Comparison of ENCODE assay signal across 8 cellular contexts in the genomic region with DNA sequence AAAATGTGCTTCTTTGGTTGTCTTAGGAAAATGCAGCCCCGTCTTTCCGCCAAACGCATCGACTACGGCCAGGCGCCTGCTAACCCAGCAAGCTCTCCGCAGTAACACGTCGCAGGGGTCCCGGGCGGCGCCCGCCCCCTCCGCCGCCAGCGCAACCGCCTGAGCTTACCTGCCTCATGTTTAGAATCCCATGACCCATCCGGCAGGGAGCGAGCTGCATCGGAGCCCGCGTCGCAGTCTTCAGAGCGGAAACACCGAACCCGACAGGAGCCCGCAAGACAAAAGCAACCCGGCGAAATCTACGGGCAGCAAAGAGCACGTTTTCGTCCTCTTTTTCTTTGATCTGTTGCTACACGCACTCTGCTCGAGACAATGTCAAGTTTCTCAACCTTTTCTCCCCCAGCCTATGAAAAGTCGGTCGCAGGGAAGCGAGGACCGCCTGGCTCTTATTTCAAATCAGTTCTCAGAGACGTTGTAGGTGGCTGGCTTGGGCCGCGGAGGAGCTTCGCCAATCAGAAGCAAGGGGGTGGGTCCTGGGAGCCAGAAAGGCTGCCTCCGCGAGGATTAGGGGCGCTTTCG. TPM values are rescaled to one million over a fixed set of nuclear protein-coding genes. Genes with fewer than 3 reads are reported as not detected.
A peak's percentile ranks its signal among the peaks of the same experiment; 100 is the strongest.
DNase-seq lines count a peak whose midpoint lies in the region; ATAC-seq and TF ChIP-seq lines count a peak whose summit lies in the region.

A gene with protein sequence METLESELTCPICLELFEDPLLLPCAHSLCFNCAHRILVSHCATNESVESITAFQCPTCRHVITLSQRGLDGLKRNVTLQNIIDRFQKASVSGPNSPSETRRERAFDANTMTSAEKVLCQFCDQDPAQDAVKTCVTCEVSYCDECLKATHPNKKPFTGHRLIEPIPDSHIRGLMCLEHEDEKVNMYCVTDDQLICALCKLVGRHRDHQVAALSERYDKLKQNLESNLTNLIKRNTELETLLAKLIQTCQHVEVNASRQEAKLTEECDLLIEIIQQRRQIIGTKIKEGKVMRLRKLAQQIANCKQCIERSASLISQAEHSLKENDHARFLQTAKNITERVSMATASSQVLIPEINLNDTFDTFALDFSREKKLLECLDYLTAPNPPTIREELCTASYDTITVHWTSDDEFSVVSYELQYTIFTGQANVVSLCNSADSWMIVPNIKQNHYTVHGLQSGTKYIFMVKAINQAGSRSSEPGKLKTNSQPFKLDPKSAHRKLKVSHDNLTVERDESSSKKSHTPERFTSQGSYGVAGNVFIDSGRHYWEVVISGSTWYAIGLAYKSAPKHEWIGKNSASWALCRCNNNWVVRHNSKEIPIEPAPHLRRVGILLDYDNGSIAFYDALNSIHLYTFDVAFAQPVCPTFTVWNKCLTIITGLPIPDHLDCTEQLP (minus strand): TSS at position 465 of the 579 bp plus-strand sequence. CDS start 53,038 bp downstream, outside the sequence.

- H3K4me2 ChIP-seq in neural progenitor cell: peak within 1 kb of the TSS; percentile 74

- H3F3A ChIP-seq in neural progenitor cell (ENCODE audit: low read depth): peaks cover 26% of the 10 kb centered on the region

- H3K27ac ChIP-seq in neural progenitor cell: peak within 1 kb of the TSS; percentile 42

- no peak for TF ChIP-seq CTCF in neural progenitor cell (IDR thresholded peaks at IDR 0.05)

- CTCF ChIA-PET in activated CD8-positive, alpha-beta memory T cell treated with anti-CD3 and anti-CD28 coated beads, Interleukin-2, amount 10 ng/mL, durations not matched to agents 7 days and 5 days (lab: Charles Lee): no interaction called here

- no peaks in the 10 kb centered on the region for H3K36me3 Mint-ChIP-seq in activated CD8-positive, alpha-beta memory T cell treated with anti-CD3 and anti-CD28 coated beads, Interleukin-2, amount 10 ng/mL, durations not matched to agents 7 days and 5 days
- H3K36me3 Mint-ChIP-seq in activated T-helper 2 cell treated with anti-CD3 and anti-CD28 coated beads, Interferon-gamma antibody, Interleukin-2, Interleukin-4, amounts not matched to agents 10 μg/mL and 5 μg/mL and 100 μg/mL, durations not matched to agents 14 hours and 24 hours and 36 hours (ENCODE audit: low read depth): no peaks in the 10 kb centered on the region
- H3K36me3 Mint-ChIP-seq in neural progenitor cell: peaks cover 4% of the 10 kb centered on the region

- H3K36me3 ChIP-seq in neural progenitor cell: no peaks in the 10 kb centered on the region

- H3K4me1 Mint-ChIP-seq in activated CD8-positive, alpha-beta memory T cell treated with anti-CD3 and anti-CD28 coated beads, Interleukin-2, amount 10 ng/mL, durations not matched to agents 7 days and 5 days: peaks cover 4% of the 10 kb centered on the region
- H3K4me1 Mint-ChIP-seq in activated T-helper 2 cell treated with anti-CD3 and anti-CD28 coated beads, Interferon-gamma antibody, Interleukin-2, Interleukin-4, amounts not matched to agents 10 μg/mL and 5 μg/mL and 100 μg/mL, durations not matched to agents 14 hours and 24 hours and 36 hours (ENCODE audit: low read depth): peaks cover 7% of the 10 kb centered on the region
- H3K4me1 Mint-ChIP-seq in neural progenitor cell: peaks cover 53% of the 10 kb centered on the region

- no peak within 1 kb of the TSS for H3K4me3 Mint-ChIP-seq in activated CD8-positive, alpha-beta memory T cell treated with anti-CD3 and anti-CD28 coated beads, Interleukin-2, amount 10 ng/mL, durations not matched to agents 7 days and 5 days
- H3K4me3 Mint-ChIP-seq in activated T-helper 2 cell treated with anti-CD3 and anti-CD28 coated beads, Interferon-gamma antibody, Interleukin-2, Interleukin-4, amounts not matched to agents 10 μg/mL and 5 μg/mL and 100 μg/mL, durations not matched to agents 14 hours and 24 hours and 36 hours (ENCODE audit: low read depth): peak within 1 kb of the TSS; percentile 38
- peak within 1 kb of the TSS; percentile 93 for H3K4me3 Mint-ChIP-seq in neural progenitor cell

- H3K9ac ChIP-seq in neural progenitor cell: no peak within 1 kb of the TSS

- H2AFZ ChIP-seq in neural progenitor cell (replicated peaks): no peak within 1 kb of the TSS

- H3K9me3 ChIP-seq in neural progenitor cell (ENCODE audit: low read depth): no peaks in the 10 kb centered on the region

- peak; percentile 42 for DNase-seq in activated CD8-positive, alpha-beta memory T cell treated with anti-CD3 and anti-CD28 coated beads, Interleukin-2, amount 50 U/mL, for 48 hours
- DNase-seq in activated CD8-positive, alpha-beta memory T cell treated with anti-CD3 and anti-CD28 coated beads, Interleukin-2, amount 10 ng/mL, durations not matched to agents 7 days and 5 days: no peak
- DNase-seq in NCI-H187 treated with DMSO at 0.1 percent for 48 hours (lab: John Stamatoyannopoulos, UW) (peak; percentile 12), glomerular endothelial cell (ENCODE audit: extremely low read depth, low read depth, low spot score) (no peak), neural progenitor cell (ENCODE audit: low spot score) (peak; percentile 89), SHP77 (lab: John Stamatoyannopoulos, UW) (no peak)
- DNase-seq in activated T-helper 2 cell treated with anti-CD3 and anti-CD28 coated beads, Interferon-gamma antibody, Interleukin-2, Interleukin-4, amounts not matched to agents 10 μg/mL and 5 μg/mL and 100 μg/mL, durations not matched to agents 14 hours and 24 hours and 36 hours (ENCODE audit: low spot score): no peak

- H3K4me3 ChIP-seq in neural progenitor cell: peak within 1 kb of the TSS; percentile 61

- intact Hi-C loops in activated T-helper 2 cell treated with anti-CD3 and anti-CD28 coated beads, Interferon-gamma antibody, Interleukin-2, Interleukin-4, amounts not matched to agents 10 μg/mL and 5 μg/mL and 100 μg/mL, durations not matched to agents 14 hours and 24 hours and 36 hours (cut with micrococcal nuclease): no loop called here

- H3K9me3 Mint-ChIP-seq in activated CD8-positive, alpha-beta memory T cell treated with anti-CD3 and anti-CD28 coated beads, Interleukin-2, amount 10 ng/mL, durations not matched to agents 7 days and 5 days (ENCODE audit: low read depth): no peaks in the 10 kb centered on the region
- H3K9me3 Mint-ChIP-seq in activated T-helper 2 cell treated with anti-CD3 and anti-CD28 coated beads, Interferon-gamma antibody, Interleukin-2, Interleukin-4, amounts not matched to agents 10 μg/mL and 5 μg/mL and 100 μg/mL, durations not matched to agents 14 hours and 24 hours and 36 hours: no peaks in the 10 kb centered on the region
- H3K9me3 Mint-ChIP-seq in neural progenitor cell: peaks cover 2% of the 10 kb centered on the region

- H3K27me3 Mint-ChIP-seq in activated CD8-positive, alpha-beta memory T cell treated with anti-CD3 and anti-CD28 coated beads, Interleukin-2, amount 10 ng/mL, durations not matched to agents 7 days and 5 days: peaks cover 53% of the 10 kb centered on the region
- H3K27me3 Mint-ChIP-seq in activated T-helper 2 cell treated with anti-CD3 and anti-CD28 coated beads, Interferon-gamma antibody, Interleukin-2, Interleukin-4, amounts not matched to agents 10 μg/mL and 5 μg/mL and 100 μg/mL, durations not matched to agents 14 hours and 24 hours and 36 hours (ENCODE audit: low read depth): peaks cover 35% of the 10 kb centered on the region
- peaks cover 2% of the 10 kb centered on the region for H3K27me3 Mint-ChIP-seq in neural progenitor cell (ENCODE audit: insufficient read depth, low read depth)

- H3K79me2 ChIP-seq in neural progenitor cell (ENCODE audit: low read depth): peaks cover 45% of the 10 kb centered on the region

- no peak within 1 kb of the TSS for H3K27ac Mint-ChIP-seq in activated CD8-positive, alpha-beta memory T cell treated with anti-CD3 and anti-CD28 coated beads, Interleukin-2, amount 10 ng/mL, durations not matched to agents 7 days and 5 days
- H3K27ac Mint-ChIP-seq in activated T-helper 2 cell treated with anti-CD3 and anti-CD28 coated beads, Interferon-gamma antibody, Interleukin-2, Interleukin-4, amounts not matched to agents 10 μg/mL and 5 μg/mL and 100 μg/mL, durations not matched to agents 14 hours and 24 hours and 36 hours: no peak within 1 kb of the TSS
- peak within 1 kb of the TSS; percentile 98 for H3K27ac Mint-ChIP-seq in neural progenitor cell

- H4K20me1 ChIP-seq in neural progenitor cell (ENCODE audit: low read depth): peaks cover 7% of the 10 kb centered on the region

- ATAC-seq in activated CD8-positive, alpha-beta memory T cell treated with anti-CD3 and anti-CD28 coated beads, Interleukin-2, amount 10 ng/mL, durations not matched to agents 7 days and 5 days: no peak
- no peak for ATAC-seq in GM19455 (IDR thresholded peaks at IDR 0.05; ENCODE audit: unreplicated experiment)

- peaks cover 30% of the 10 kb centered on the region for H3K4me1 ChIP-seq in neural progenitor cell

- H3K27me3 ChIP-seq in neural progenitor cell: no peaks in the 10 kb centered on the region

RNA-seq across cellular contexts. Expression of the gene that starts here (rescaled TPM):
- under 1 TPM; 0.20 to 0.33 TPM for total RNA-seq in activated CD8-positive, alpha-beta memory T cell treated with anti-CD3 and anti-CD28 coated beads, Interleukin-2, amount 10 ng/mL, durations not matched to agents 7 days and 5 days
- 0.34 TPM in 1 of 2 replicates, not detected in the other for total RNA-seq in activated T-helper 2 cell treated with anti-CD3 and anti-CD28 coated beads, Interferon-gamma antibody, Interleukin-2, Interleukin-4, amounts not matched to agents 10 μg/mL and 5 μg/mL and 100 μg/mL, durations not matched to agents 14 hours and 24 hours and 36 hours
- total RNA-seq in glomerular endothelial cell (15.5 and 20.5 TPM in 2 replicates), neural progenitor cell (ENCODE audit: low replicate concordance) (22.8 and 29.5 TPM in 2 replicates)

Comparison
In these comparisons a context has a peak if more than half of its experiments do, and no peak if none do; other contexts are left out.
1. RNA of the gene that starts here (total RNA-seq): 22.8 to 29.5 TPM in neural progenitor cell and 15.5 to 20.5 TPM in glomerular endothelial cell; 0.34 TPM in activated T-helper 2 cell treated with anti-CD3 and anti-CD28 coated beads, Interferon-gamma antibody, Interleukin-2, Interleukin-4, amounts not matched to agents 10 μg/mL and 5 μg/mL and 100 μg/mL, durations not matched to agents 14 hours and 24 hours and 36 hours and 0.20 to 0.33 TPM in activated CD8-positive, alpha-beta memory T cell treated with anti-CD3 and anti-CD28 coated beads, Interleukin-2, amount 10 ng/mL, durations not matched to agents 7 days and 5 days; every median in the first group is over 10 times any median in the second.
2. DNase-seq: peak in activated CD8-positive, alpha-beta memory T cell treated with anti-CD3 and anti-CD28 coated beads, Interleukin-2, amount 50 U/mL, for 48 hours (single experiment), NCI-H187 treated with DMSO at 0.1 percent for 48 hours (single experiment) and neural progenitor cell (single experiment); none in activated CD8-positive, alpha-beta memory T cell treated with anti-CD3 and anti-CD28 coated beads, Interleukin-2, amount 10 ng/mL, durations not matched to agents 7 days and 5 days (single experiment), activated T-helper 2 cell treated with anti-CD3 and anti-CD28 coated beads, Interferon-gamma antibody, Interleukin-2, Interleukin-4, amounts not matched to agents 10 μg/mL and 5 μg/mL and 100 μg/mL, durations not matched to agents 14 hours and 24 hours and 36 hours (single experiment), glomerular endothelial cell (single experiment) and SHP77 (0 of 2).